13 cellular contexts compared by ENCODE assay signal in the genomic region with DNA sequence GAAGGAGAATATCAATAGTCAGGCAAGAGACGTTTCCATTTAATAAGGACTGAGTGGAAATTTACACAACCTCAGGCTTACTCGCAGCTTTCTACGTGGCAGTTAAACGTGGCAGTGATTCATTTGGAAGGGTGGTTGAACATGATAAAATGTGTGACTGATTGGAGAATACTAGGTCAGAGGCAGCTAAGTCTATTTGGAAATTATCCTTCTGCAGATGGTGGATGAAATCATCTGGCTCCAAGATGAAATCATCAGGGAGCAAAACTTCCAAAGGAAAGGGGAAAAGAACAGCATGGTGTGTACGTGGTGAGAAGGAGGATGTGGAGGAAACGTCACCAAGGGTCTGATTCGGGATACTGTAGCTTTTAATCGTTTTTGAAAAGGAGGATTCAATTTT. TPM values are rescaled to one million over a fixed set of nuclear protein-coding genes. Genes with fewer than 3 reads are reported as not detected.
DNase-seq lines count a peak whose midpoint lies in the region; ATAC-seq and TF ChIP-seq lines count a peak whose summit lies in the region.
"Had no signal": no experiment of that assay in that cellular context is flagged by ENCODE, and none has a peak within 500 bp of the region (broad histone marks: within the 10 kb centered on the region; RNA-seq: fewer than 3 reads in every experiment).

No MANE protein-coding gene starts in this region.

- ATAC-seq in PC-3 (peak; percentile 5; the same call in 1 of the 2 replicates), sciatic nerve (peak; percentile 88)
- ATAC-seq: HCT116 had no signal

- peaks cover 6% of the 10 kb centered on the region; the same call in 1 of the 2 replicates for H3K9me3 ChIP-seq in AG04450 (ENCODE audit: control insufficient read depth, insufficient read depth, low read length)
- no peaks in the 10 kb centered on the region for H3K9me3 ChIP-seq in PC-3 (ENCODE audit: low read length)
- H3K9me3 ChIP-seq: BLaER1, upper lobe of left lung had no signal

- H3K36me3 ChIP-seq in PC-3 (ENCODE audit: low read depth, low read length) = no peaks in the 10 kb centered on the region
- H3K36me3 ChIP-seq: BLaER1, upper lobe of left lung had no signal

- CTCF ChIA-PET in AG04450 (lab: Charles Lee) (no interaction called here), PC-3 (lab: Charles Lee) (no interaction called here)

- H3K4me1 ChIP-seq in PC-3 (ENCODE audit: insufficient read depth, low read length) = no peaks in the 10 kb centered on the region
- H3K4me1 ChIP-seq: BLaER1, upper lobe of left lung had no signal

- H3K9me2 ChIP-seq in PC-3 (replicated peaks; ENCODE audit: low read length) = no peaks in the 10 kb centered on the region

- H3K27ac ChIP-seq in AG04450 (ENCODE audit: low read depth, low read length) = peak overlapping the region; percentile 92
- no peak overlapping the region for H3K27ac ChIP-seq in PC-3 (ENCODE audit: low read length)
- H3K27ac ChIP-seq: BLaER1 had no signal

- in situ Hi-C loops in ACHN (cut with HindIII; ENCODE audit: low pct_ligation_motif_present, low pct_unique_long_range_greater_than_20kb, low sequenced_read_pairs) = no loop called here

- TF ChIP-seq CTCF in AG04450 (IDR thresholded peaks at IDR 0.05; ENCODE audit: low read depth, low read length) (no peak), PC-3 (conservative IDR thresholded peaks at IDR 0.05; ENCODE audit: low read depth, low read length) (no peak), GM10266 (IDR thresholded peaks at IDR 0.05; ENCODE audit: control insufficient read depth, insufficient read depth, low read depth, missing control alignments) (no peak)

- DNase-seq in AG04450 (ENCODE audit: low read depth, low spot score) (peak; percentile 78), PC-3 (peak; percentile 17), fibroblast of the conjunctiva (ENCODE audit: low read depth) (peak; percentile 91), sciatic nerve (ENCODE audit: low spot score) (no peak), NCI-H1417 treated with DMSO at 0.1 percent for 48 hours (lab: John Stamatoyannopoulos, UW) (no peak), GM10266 (ENCODE audit: extremely low spot score) (no peak), ACHN (no peak)
- no peak for DNase-seq in activated CD4-positive, CD25-positive, alpha-beta regulatory T cell treated with anti-CD3 and anti-CD28 coated beads, Interleukin-2, amount 50 U/mL, for 72 hours
- DNase-seq: Kasumi-1, SHP77 treated with DMSO at 0.1 percent for 48 hours, upper lobe of left lung had no signal

- no peak overlapping the region for H3K9ac ChIP-seq in PC-3 (ENCODE audit: low read length)
- H3K9ac ChIP-seq: BLaER1 had no signal

- intact Hi-C loops in PC-3 (cut with micrococcal nuclease) = no loop called here
- intact Hi-C loops in sciatic nerve (cut with DNase I) = no loop called here

- no peaks in the 10 kb centered on the region for H3F3A ChIP-seq in PC-3 (ENCODE audit: low read length, unreplicated experiment)

- H3K4me3 ChIP-seq in AG04450 (ENCODE audit: low read depth, low read length) (no peak overlapping the region), PC-3 (ENCODE audit: low read length) (no peak overlapping the region)
- H3K4me3 ChIP-seq: BLaER1, upper lobe of left lung had no signal

- H2AFZ ChIP-seq in PC-3 (ENCODE audit: low read length) = no peak overlapping the region

- POLR2A ChIA-PET in AG04450 (lab: Yijun Ruan, JAX) (interaction anchor here (0.6 to 0.9 kb wide), 2 partner anchors 9 to 390 kb away, joined by 3 to 4 read pairs; no protein-coding TSS in a partner anchor), PC-3 (lab: Charles Lee; ENCODE audit: unreplicated experiment) (no interaction called here)

- H4K20me1 ChIP-seq in PC-3 (ENCODE audit: low read length) = no peaks in the 10 kb centered on the region
- H4K20me1 ChIP-seq: BLaER1 had no signal

- BruUV-seq in PC-3 (replicated peaks; lab: Mats Ljungman, UMichigan) = no TSS peak

- H3K27me3 ChIP-seq in AG04450 (ENCODE audit: control insufficient read depth, insufficient read depth, low read length) (no peaks in the 10 kb centered on the region), PC-3 (ENCODE audit: low read length) (no peaks in the 10 kb centered on the region)
- H3K27me3 ChIP-seq: BLaER1, upper lobe of left lung had no signal

- H3K79me2 ChIP-seq in PC-3 (ENCODE audit: low read length) = no peaks in the 10 kb centered on the region

- H3K4me2 ChIP-seq in PC-3 (ENCODE audit: low read length) = no peak overlapping the region
- H3K4me2 ChIP-seq: BLaER1 had no signal

RNA-seq across cellular contexts. Expression of gene COL3A1, which starts 47.8 kb away (rescaled TPM):
- polyA plus RNA-seq in AG04450 (2011; rRNA removed) = 1,314 and 1,396 TPM in 2 replicates
- polyA minus RNA-seq in AG04450 (2011; rRNA and poly(A)+ RNA removed) = 1,277 and 1,281 TPM in 2 replicates
- total RNA-seq in PC-3 (2014; rRNA removed) = 0.23 and 0.36 TPM in 2 replicates
- 191 TPM for total RNA-seq in sciatic nerve

Comparison
In these comparisons a context has a peak if more than half of its experiments do, and no peak if none do; other contexts are left out.
1. DNase-seq: peak in AG04450 (single experiment), PC-3 (single experiment) and fibroblast of the conjunctiva (single experiment); none in sciatic nerve (single experiment), NCI-H1417 treated with DMSO at 0.1 percent for 48 hours (single experiment), GM10266 (single experiment), activated CD4-positive, CD25-positive, alpha-beta regulatory T cell treated with anti-CD3 and anti-CD28 coated beads, Interleukin-2, amount 50 U/mL, for 72 hours (single experiment) and ACHN (single experiment).
2. RNA of gene COL3A1, which starts 47.8 kb away (total RNA-seq): 191 TPM in sciatic nerve (single experiment); 0.23 to 0.36 TPM in PC-3; every median in the first group is over 100 times any median in the second.